Comparison of ENCODE assay signal across 27 cellular contexts in genomic region chr2:134002391-134002790, GRCh38.
"Had no signal": no experiment of that assay in that cellular context is flagged by ENCODE, and none has a peak within 500 bp of the region (broad histone marks: within the 10 kb centered on the region; RNA-seq: fewer than 3 reads in every experiment).

No MANE protein-coding gene starts in this region.

- H3K27ac ChIP-seq: colonic mucosa, heart right ventricle, pancreas, prostate gland, transverse colon had no signal

- H3K9me3 Mint-ChIP-seq: activated T-cell treated with anti-CD3 and anti-CD28 coated beads, Interleukin-2, amount 50 U/mL, for 72 hours; central memory CD8-positive, alpha-beta T cell; mesothelial cell of epicardium; nephron progenitor cell; T-helper 2 cell treated with Interferon-gamma antibody and Interleukin-4, amounts not matched to agents 5 μg/mL and 100 μg/mL, for 36 hours had no signal

- H3K4me3 Mint-ChIP-seq: activated CD4-positive, alpha-beta T cell treated with anti-CD3 and anti-CD28 coated beads for 36 hours; activated CD8-positive, alpha-beta memory T cell treated with anti-CD3 and anti-CD28 coated beads, Interleukin-2, amount 10 ng/mL, durations not matched to agents 7 days and 5 days; activated CD8-positive, alpha-beta T cell treated with anti-CD3 and anti-CD28 coated beads, Interleukin-2, amount 10 ng/mL, durations not matched to agents 7 days and 5 days; activated naive CD8-positive, alpha-beta T cell; activated T-cell treated with anti-CD3 and anti-CD28 coated beads, Interleukin-2, amount 50 U/mL, for 72 hours; central memory CD8-positive, alpha-beta T cell; mesothelial cell of epicardium; naive B cell; nephron progenitor cell; T-helper 2 cell treated with Interferon-gamma antibody and Interleukin-4, amounts not matched to agents 5 μg/mL and 100 μg/mL, for 36 hours had no signal

- H3K4me1 ChIP-seq: colonic mucosa, heart right ventricle, pancreas, prostate gland, transverse colon had no signal

- ATAC-seq: activated CD4-positive, alpha-beta T cell treated with anti-CD3 and anti-CD28 coated beads for 36 hours; activated CD8-positive, alpha-beta memory T cell treated with anti-CD3 and anti-CD28 coated beads, Interleukin-2, amount 10 ng/mL, durations not matched to agents 7 days and 5 days; activated CD8-positive, alpha-beta T cell treated with anti-CD3 and anti-CD28 coated beads, Interleukin-2, amount 10 ng/mL, durations not matched to agents 7 days and 5 days; activated T-cell treated with anti-CD3 and anti-CD28 coated beads, Interleukin-2, amount 50 U/mL, for 72 hours; esophagus mucosa; heart right ventricle; left cardiac atrium; left ventricle myocardium superior; pancreas had no signal

- H3K4me1 Mint-ChIP-seq: activated CD4-positive, alpha-beta T cell treated with anti-CD3 and anti-CD28 coated beads for 36 hours; activated CD8-positive, alpha-beta memory T cell treated with anti-CD3 and anti-CD28 coated beads, Interleukin-2, amount 10 ng/mL, durations not matched to agents 7 days and 5 days; central memory CD8-positive, alpha-beta T cell; mesothelial cell of epicardium; naive B cell; nephron progenitor cell had no signal

- H3K9me3 ChIP-seq: colonic mucosa, pancreas, prostate gland, transverse colon had no signal

- H3K36me3 Mint-ChIP-seq: activated CD8-positive, alpha-beta memory T cell treated with anti-CD3 and anti-CD28 coated beads, Interleukin-2, amount 10 ng/mL, durations not matched to agents 7 days and 5 days; activated naive CD8-positive, alpha-beta T cell; mesothelial cell of epicardium; naive B cell had no signal

- H3K27me3 ChIP-seq: colonic mucosa, heart right ventricle, pancreas, transverse colon had no signal

- H3K27ac Mint-ChIP-seq: activated CD4-positive, alpha-beta T cell treated with anti-CD3 and anti-CD28 coated beads for 36 hours; activated CD8-positive, alpha-beta memory T cell treated with anti-CD3 and anti-CD28 coated beads, Interleukin-2, amount 10 ng/mL, durations not matched to agents 7 days and 5 days; activated CD8-positive, alpha-beta T cell treated with anti-CD3 and anti-CD28 coated beads, Interleukin-2, amount 10 ng/mL, durations not matched to agents 7 days and 5 days; activated naive CD8-positive, alpha-beta T cell; activated T-cell treated with anti-CD3 and anti-CD28 coated beads, Interleukin-2, amount 50 U/mL, for 72 hours; mesothelial cell of epicardium; nephron progenitor cell; T-helper 2 cell treated with Interferon-gamma antibody and Interleukin-4, amounts not matched to agents 5 μg/mL and 100 μg/mL, for 36 hours had no signal

- DNase-seq: activated CD4-positive, alpha-beta T cell treated with anti-CD3 and anti-CD28 coated beads for 36 hours; activated CD4-positive, CD25-positive, alpha-beta regulatory T cell; activated CD8-positive, alpha-beta memory T cell treated with anti-CD3 and anti-CD28 coated beads, Interleukin-2, amount 10 ng/mL, durations not matched to agents 7 days and 5 days; activated CD8-positive, alpha-beta T cell treated with anti-CD3 and anti-CD28 coated beads, Interleukin-2, amount 10 ng/mL, durations not matched to agents 7 days and 5 days; activated naive CD4-positive, alpha-beta T cell treated with Interleukin-2 at 50 U/mL for 16 hours; activated T-cell treated with anti-CD3 and anti-CD28 coated beads, Interleukin-2, amount 50 U/mL, for 72 hours; amniotic stem cell; colonic mucosa; effector memory CD4-positive, alpha-beta T cell; foreskin melanocyte; heart right ventricle; left cardiac atrium; left ventricle myocardium superior; naive B cell; nephron progenitor cell; pancreas; stimulated activated CD4-positive, alpha-beta T cell treated with anti-CD3 and anti-CD28 coated beads, Interleukin-15, amount 100 ng/mL, for 24 hours; stimulated activated CD4-positive, alpha-beta T cell treated with anti-CD3 and anti-CD28 coated beads, Interleukin-2, amount 100 ng/mL, for 24 hours; stimulated activated naive CD4-positive, alpha-beta T cell treated with Interleukin-2 at 50 U/mL for 16 hours; T-helper 1 cell; transverse colon had no signal

- H3K36me3 ChIP-seq: colonic mucosa, heart right ventricle, pancreas, prostate gland, transverse colon had no signal

- H3K4me3 ChIP-seq: colonic mucosa, heart right ventricle, pancreas, prostate gland, transverse colon had no signal
